ENCODE assay signal across 23 cellular contexts in the genomic region with DNA sequence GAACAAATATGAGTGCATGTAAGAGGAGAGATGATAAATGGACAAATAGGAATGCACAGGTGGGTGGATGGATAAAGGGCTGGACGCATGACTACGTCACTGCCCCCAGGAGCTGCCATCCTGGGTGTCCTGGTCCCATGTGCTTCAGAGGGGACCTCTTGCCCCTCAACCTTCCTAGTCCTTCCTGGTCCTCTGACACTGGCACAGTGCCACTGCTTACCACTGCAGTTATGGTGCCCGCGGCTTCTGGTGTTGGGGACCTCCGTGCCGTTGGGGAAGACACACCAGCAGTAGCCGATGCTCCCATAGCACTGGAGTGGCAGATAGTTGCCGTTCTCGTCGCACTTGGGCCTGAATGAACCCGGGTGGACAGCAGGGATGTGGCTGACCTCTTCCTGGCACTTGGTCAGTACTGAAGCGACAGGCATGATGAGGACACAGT. TPM values are rescaled to one million over a fixed set of nuclear protein-coding genes. Genes with fewer than 3 reads are reported as not detected.
DNase-seq lines count a peak whose midpoint lies in the region; ATAC-seq, FAIRE-seq and TF ChIP-seq lines count a peak whose summit lies in the region.
"Had no signal": no experiment of that assay in that cellular context is flagged by ENCODE, and none has a peak within 500 bp of the region (broad histone marks: within the 10 kb centered on the region; RNA-seq: fewer than 3 reads in every experiment).

No MANE protein-coding gene starts in this region.

- no peaks in the 10 kb centered on the region for H3K4me1 ChIP-seq in CD8-positive, alpha-beta T cell (ENCODE audit: insufficient read depth, low read length)
- H3K4me1 ChIP-seq: neural progenitor cell, prostate gland had no signal

- CTCF ChIA-PET in CD8-positive, alpha-beta T cell (lab: Charles Lee) = no interaction called here

- H3K4me3 Mint-ChIP-seq in CD8-positive, alpha-beta T cell = no peak overlapping the region
- H3K4me3 Mint-ChIP-seq in activated T-helper 2 cell treated with anti-CD3 and anti-CD28 coated beads, Interferon-gamma antibody, Interleukin-2, Interleukin-4, amounts not matched to agents 10 μg/mL and 5 μg/mL and 100 μg/mL, durations not matched to agents 14 hours and 24 hours and 36 hours (ENCODE audit: low read depth) = no peak overlapping the region
- H3K4me3 Mint-ChIP-seq in naive B cell = peak overlapping the region in 7 of 8 donors; percentile 29 to 96 (median 65)
- H3K4me3 Mint-ChIP-seq: GM23338, neural progenitor cell had no signal

- peak; percentile 71 for TF ChIP-seq POLR2A in GM12892 (IDR thresholded peaks at IDR 0.05; ENCODE audit: low read depth, low read length)

- peaks cover under 1% of the 10 kb centered on the region for H3K4me1 Mint-ChIP-seq in CD8-positive, alpha-beta T cell (ENCODE audit: low read depth)
- H3K4me1 Mint-ChIP-seq in activated T-helper 2 cell treated with anti-CD3 and anti-CD28 coated beads, Interferon-gamma antibody, Interleukin-2, Interleukin-4, amounts not matched to agents 10 μg/mL and 5 μg/mL and 100 μg/mL, durations not matched to agents 14 hours and 24 hours and 36 hours (ENCODE audit: low read depth) = peaks cover 3% of the 10 kb centered on the region
- peaks cover 75 to 86% (median 85%) of the 10 kb centered on the region in 3 donors for H3K4me1 Mint-ChIP-seq in naive B cell

- no peaks in the 10 kb centered on the region for H3K9me3 ChIP-seq in CD8-positive, alpha-beta T cell (ENCODE audit: low read length)
- no peaks in the 10 kb centered on the region for H3K9me3 ChIP-seq in MG63
- H3K9me3 ChIP-seq: heart right ventricle, left lung, prostate gland, tibial nerve had no signal

- peak overlapping the region; percentile 7 for H3K27ac Mint-ChIP-seq in CD8-positive, alpha-beta T cell
- peak overlapping the region; percentile 2 for H3K27ac Mint-ChIP-seq in activated T-helper 2 cell treated with anti-CD3 and anti-CD28 coated beads, Interferon-gamma antibody, Interleukin-2, Interleukin-4, amounts not matched to agents 10 μg/mL and 5 μg/mL and 100 μg/mL, durations not matched to agents 14 hours and 24 hours and 36 hours
- H3K27ac Mint-ChIP-seq in naive B cell = peak overlapping the region; percentile 45 to 100 (median 93)
- H3K27ac Mint-ChIP-seq: GM23338, neural progenitor cell had no signal

- H3K4me3 ChIP-seq in CD8-positive, alpha-beta T cell (ENCODE audit: low read depth, low read length) = no peak overlapping the region
- no peak overlapping the region for H3K4me3 ChIP-seq in MG63
- H3K4me3 ChIP-seq: coronary artery, GM23338, heart right ventricle, left lung, neural progenitor cell, prostate gland, tibial nerve had no signal

- intact Hi-C loops in CD8-positive, alpha-beta T cell (cut with DNase I, micrococcal nuclease) = no loop called here
- intact Hi-C loops in activated T-helper 2 cell treated with anti-CD3 and anti-CD28 coated beads, Interferon-gamma antibody, Interleukin-2, Interleukin-4, amounts not matched to agents 10 μg/mL and 5 μg/mL and 100 μg/mL, durations not matched to agents 14 hours and 24 hours and 36 hours (cut with micrococcal nuclease) = no loop called here

- H3K36me3 ChIP-seq in CD8-positive, alpha-beta T cell (ENCODE audit: insufficient read depth, low read length) = peaks cover 62% of the 10 kb centered on the region
- H3K36me3 ChIP-seq in MG63 = peaks cover 49% of the 10 kb centered on the region
- H3K36me3 ChIP-seq: neural progenitor cell had no signal

- H3K9me3 Mint-ChIP-seq in CD8-positive, alpha-beta T cell = no peaks in the 10 kb centered on the region
- no peaks in the 10 kb centered on the region for H3K9me3 Mint-ChIP-seq in activated T-helper 2 cell treated with anti-CD3 and anti-CD28 coated beads, Interferon-gamma antibody, Interleukin-2, Interleukin-4, amounts not matched to agents 10 μg/mL and 5 μg/mL and 100 μg/mL, durations not matched to agents 14 hours and 24 hours and 36 hours
- H3K9me3 Mint-ChIP-seq in naive B cell = peaks cover 0 to 17% (median 0%) of the 10 kb centered on the region in 7 donors
- H3K9me3 Mint-ChIP-seq: activated naive CD4-positive, alpha-beta T cell treated with anti-CD3 and anti-CD28 coated beads, Interleukin-2, amount 50 U/mL, for 72 hours; GM23338; neural progenitor cell had no signal

- H3K27me3 ChIP-seq in CD8-positive, alpha-beta T cell (ENCODE audit: insufficient read depth, low read length) = no peaks in the 10 kb centered on the region
- H3K27me3 ChIP-seq in MG63 = no peaks in the 10 kb centered on the region
- H3K27me3 ChIP-seq: brain microvascular endothelial cell, heart right ventricle, left lung, neural progenitor cell, tibial nerve had no signal

- H3K27ac ChIP-seq in CD8-positive, alpha-beta T cell (ENCODE audit: low read depth, low read length) = no peak overlapping the region
- H3K27ac ChIP-seq: brain microvascular endothelial cell, coronary artery, heart right ventricle, left lung, neural progenitor cell, prostate gland, tibial nerve had no signal

- no peak for TF ChIP-seq CTCF in CD8-positive, alpha-beta T cell (IDR thresholded peaks at IDR 0.05)

- H3K27me3 Mint-ChIP-seq in CD8-positive, alpha-beta T cell (ENCODE audit: low read depth) = no peaks in the 10 kb centered on the region
- H3K27me3 Mint-ChIP-seq in activated T-helper 2 cell treated with anti-CD3 and anti-CD28 coated beads, Interferon-gamma antibody, Interleukin-2, Interleukin-4, amounts not matched to agents 10 μg/mL and 5 μg/mL and 100 μg/mL, durations not matched to agents 14 hours and 24 hours and 36 hours (ENCODE audit: low read depth) = no peaks in the 10 kb centered on the region
- H3K27me3 Mint-ChIP-seq in naive B cell = peaks cover 0 to 10% (median 0%) of the 10 kb centered on the region in 3 donors

- no peak for DNase-seq in CD8-positive, alpha-beta T cell
- DNase-seq in GM12892 (ENCODE audit: insufficient read length) (no peak), naive B cell (peak; percentile 46), NCI-H510A (lab: John Stamatoyannopoulos, UW) (no peak), GM03348 (ENCODE audit: low spot score) (no peak), MG63 (no peak)
- no peak for DNase-seq in activated T-helper 2 cell treated with anti-CD3 and anti-CD28 coated beads, Interferon-gamma antibody, Interleukin-2, Interleukin-4, amounts not matched to agents 10 μg/mL and 5 μg/mL and 100 μg/mL, durations not matched to agents 14 hours and 24 hours and 36 hours (ENCODE audit: low spot score)
- DNase-seq: brain microvascular endothelial cell; COR-L47; heart right ventricle; Karpas-422; left lung; NCI-H1092 treated with DMSO at 0.1 percent for 48 hours; NCI-H2081 treated with DMSO at 0.1 percent for 48 hours; NCI-H446; stimulated activated CD4-positive, alpha-beta T cell treated with anti-CD3 and anti-CD28 coated beads, Interleukin-2, amount 100 ng/mL, for 24 hours; stimulated activated naive CD4-positive, alpha-beta T cell treated with Interleukin-2 at 50 U/mL for 16 hours had no signal

- H3K36me3 Mint-ChIP-seq in CD8-positive, alpha-beta T cell = peaks cover 90% of the 10 kb centered on the region
- H3K36me3 Mint-ChIP-seq in activated T-helper 2 cell treated with anti-CD3 and anti-CD28 coated beads, Interferon-gamma antibody, Interleukin-2, Interleukin-4, amounts not matched to agents 10 μg/mL and 5 μg/mL and 100 μg/mL, durations not matched to agents 14 hours and 24 hours and 36 hours (ENCODE audit: low read depth) = peaks cover 63% of the 10 kb centered on the region
- peaks cover 23 to 35% of the 10 kb centered on the region in 2 donors for H3K36me3 Mint-ChIP-seq in naive B cell

- no peak for ATAC-seq in CD8-positive, alpha-beta T cell
- no peak for ATAC-seq in naive B cell (ENCODE audit: low read depth in 2 of 2)
- ATAC-seq: activated naive CD4-positive, alpha-beta T cell treated with anti-CD3 and anti-CD28 coated beads, Interleukin-2, amount 50 U/mL, for 72 hours; GM23338; heart right ventricle; left lung had no signal

- POLR2A ChIA-PET in CD8-positive, alpha-beta T cell (lab: Charles Lee) = no interaction called here

- FAIRE-seq in GM12892 (lab: Jason Lieb, UNC) = peak; percentile 54

RNA-seq across cellular contexts. Expression of a gene that starts 9.8 kb away (rescaled TPM):
- 100 to 1,000 TPM; 401 to 411 TPM for total RNA-seq in CD8-positive, alpha-beta T cell
- 2,617 TPM for polyA plus RNA-seq in GM12892 (2012; ENCODE audit: missing spikeins)
- total RNA-seq in activated T-helper 2 cell treated with anti-CD3 and anti-CD28 coated beads, Interferon-gamma antibody, Interleukin-2, Interleukin-4, amounts not matched to agents 10 μg/mL and 5 μg/mL and 100 μg/mL, durations not matched to agents 14 hours and 24 hours and 36 hours = 445 and 452 TPM in 2 replicates
- over 10,000 TPM; 22,737 to 35,313 (median 25,671) TPM for polyA plus RNA-seq in naive B cell (ENCODE audit: low read depth in 6 of 6)
- total RNA-seq in MG63 (2014; rRNA removed; shearing (Covaris generic); ENCODE audit: low replicate concordance) = not detected in 2 replicates

RNA-seq across cellular contexts. Expression of a gene that starts 45.4 kb away (rescaled TPM):
- 10 to 100 TPM; 36.5 to 38.7 TPM for total RNA-seq in CD8-positive, alpha-beta T cell
- 24.4 TPM for polyA plus RNA-seq in GM12892 (2012; ENCODE audit: missing spikeins)
- 95.8 and 98.2 TPM in 2 replicates for total RNA-seq in activated T-helper 2 cell treated with anti-CD3 and anti-CD28 coated beads, Interferon-gamma antibody, Interleukin-2, Interleukin-4, amounts not matched to agents 10 μg/mL and 5 μg/mL and 100 μg/mL, durations not matched to agents 14 hours and 24 hours and 36 hours
- polyA plus RNA-seq in naive B cell (ENCODE audit: low read depth in 6 of 6) = 10 to 100 TPM in 2 of 6 donors, 1 to 10 TPM in 4; 5.1 to 31.2 (median 9.3) TPM
- 76.0 and 118 TPM in 2 replicates for total RNA-seq in MG63 (2014; rRNA removed; shearing (Covaris generic); ENCODE audit: low replicate concordance)

RNA-seq across cellular contexts. Expression of a gene that starts 46.6 kb away (rescaled TPM):
- total RNA-seq in CD8-positive, alpha-beta T cell = 1,000 to 10,000 TPM; 5,604 to 5,613 TPM
- polyA plus RNA-seq in GM12892 (2012; ENCODE audit: missing spikeins) = 4,425 TPM
- 2,552 and 2,593 TPM in 2 replicates for total RNA-seq in activated T-helper 2 cell treated with anti-CD3 and anti-CD28 coated beads, Interferon-gamma antibody, Interleukin-2, Interleukin-4, amounts not matched to agents 10 μg/mL and 5 μg/mL and 100 μg/mL, durations not matched to agents 14 hours and 24 hours and 36 hours
- 1,000 to 10,000 TPM; 4,594 to 6,671 (median 5,653) TPM for polyA plus RNA-seq in naive B cell (ENCODE audit: low read depth in 6 of 6)
- 6,735 and 8,677 TPM in 2 replicates for total RNA-seq in MG63 (2014; rRNA removed; shearing (Covaris generic); ENCODE audit: low replicate concordance)

Comparison
In these comparisons a context has a peak if more than half of its experiments do, and no peak if none do; other contexts are left out.
1. H3K27ac Mint-ChIP-seq: peak in every context shown above with its lines; median percentile 93 in naive B cell; 7 in CD8-positive, alpha-beta T cell; 2 in activated T-helper 2 cell treated with anti-CD3 and anti-CD28 coated beads, Interferon-gamma antibody, Interleukin-2, Interleukin-4, amounts not matched to agents 10 μg/mL and 5 μg/mL and 100 μg/mL, durations not matched to agents 14 hours and 24 hours and 36 hours.
2. H3K4me3 Mint-ChIP-seq: peak in naive B cell (7 of 8); none in CD8-positive, alpha-beta T cell (single experiment) and activated T-helper 2 cell treated with anti-CD3 and anti-CD28 coated beads, Interferon-gamma antibody, Interleukin-2, Interleukin-4, amounts not matched to agents 10 μg/mL and 5 μg/mL and 100 μg/mL, durations not matched to agents 14 hours and 24 hours and 36 hours (single experiment).
3. RNA of a gene that starts 9.8 kb away (total RNA-seq): 445 to 452 TPM in activated T-helper 2 cell treated with anti-CD3 and anti-CD28 coated beads, Interferon-gamma antibody, Interleukin-2, Interleukin-4, amounts not matched to agents 10 μg/mL and 5 μg/mL and 100 μg/mL, durations not matched to agents 14 hours and 24 hours and 36 hours and 401 to 411 TPM in CD8-positive, alpha-beta T cell; not detected in MG63; every median in the first group is over 100 times any median in the second.